In genomic region chr6:252775-253526, GRCh38 we compare ENCODE assay signal across 14 cellular contexts. TPM values are rescaled to one million over a fixed set of nuclear protein-coding genes. Genes with fewer than 3 reads are reported as not detected.
DNase-seq lines count a peak whose midpoint lies in the region; FAIRE-seq and TF ChIP-seq lines count a peak whose summit lies in the region.
"Had no signal": no experiment of that assay in that cellular context is flagged by ENCODE, and none has a peak within 500 bp of the region (broad histone marks: within the 10 kb centered on the region; RNA-seq: fewer than 3 reads in every experiment).

No MANE protein-coding gene starts in this region.

- 64% methylated on average over 8 of the region's 8 CpGs for WGBS in prostate gland

- H3K27me3 Mint-ChIP-seq in CD4-positive, alpha-beta memory T cell, result peaks cover 0 to 3% of the 10 kb centered on the region in 2 donors

- H3K36me3 Mint-ChIP-seq in CD4-positive, alpha-beta memory T cell, result no peaks in the 10 kb centered on the region

- H3K27ac ChIP-seq in CD4-positive, alpha-beta memory T cell (ENCODE audit: low read depth, low read length), result no peak overlapping the region
- H3K27ac ChIP-seq in prostate gland, result no peak overlapping the region
- H3K27ac ChIP-seq: psoas muscle had no signal

- H3K4me1 Mint-ChIP-seq in CD4-positive, alpha-beta memory T cell, result peaks cover 20 to 42% (median 31%) of the 10 kb centered on the region in 4 donors

- DNase-seq in CD4-positive, alpha-beta memory T cell, result no peak
- DNase-seq in H54 (ENCODE audit: insufficient read length, low spot score) (no peak), RPMI8226 (peak; percentile 30), fibroblast of mammary gland (ENCODE audit: low read depth) (peak; percentile 15), foreskin melanocyte (no peak), DMS53 (lab: John Stamatoyannopoulos, UW) (no peak), prostate gland (ENCODE audit: low spot score) (no peak)
- DNase-seq: activated naive CD4-positive, alpha-beta T cell treated with Interleukin-2 at 50 U/mL for 16 hours; Caco-2; NCI-H226; psoas muscle; SIG-M5; stimulated activated CD4-positive, alpha-beta T cell treated with anti-CD3 and anti-CD28 coated beads, Interleukin-4, amount 100 ng/mL, for 24 hours had no signal

- no peak for TF ChIP-seq CTCF in fibroblast of mammary gland (conservative IDR thresholded peaks at IDR 0.05; ENCODE audit: control insufficient read depth, insufficient read depth, low read depth, low read length)
- no peak for TF ChIP-seq CTCF in prostate gland (IDR thresholded peaks at IDR 0.05)

- peaks cover 0 to 3% (median 0%) of the 10 kb centered on the region in 8 donors for H3K9me3 Mint-ChIP-seq in CD4-positive, alpha-beta memory T cell

- H3K27me3 ChIP-seq in CD4-positive, alpha-beta memory T cell (ENCODE audit: insufficient read depth, low read length), result no peaks in the 10 kb centered on the region
- H3K27me3 ChIP-seq in prostate gland (replicated peaks; ENCODE audit: insufficient read depth), result no peaks in the 10 kb centered on the region

- H3K27ac Mint-ChIP-seq in CD4-positive, alpha-beta memory T cell, result peak overlapping the region in 2 of 7 donors; percentile 10 to 23

- FAIRE-seq in H54 (lab: Jason Lieb, UNC), result peak; percentile 61

- TF ChIP-seq POLR2A in H54 (IDR thresholded peaks at IDR 0.05; ENCODE audit: low read depth, low read length), result no peak
- TF ChIP-seq POLR2A in prostate gland (IDR thresholded peaks at IDR 0.05), result no peak

- no peak overlapping the region for H3K4me3 ChIP-seq in CD4-positive, alpha-beta memory T cell (ENCODE audit: low read length in 2 of 2)
- no peak overlapping the region for H3K4me3 ChIP-seq in fibroblast of mammary gland (ENCODE audit: control insufficient read depth, low read depth, low read length)
- H3K4me3 ChIP-seq in prostate gland, result no peak overlapping the region
- H3K4me3 ChIP-seq: HAP-1, psoas muscle had no signal

- intact Hi-C loops in CD4-positive, alpha-beta memory T cell (cut with micrococcal nuclease), result no loop called here
- intact Hi-C loops in prostate gland (cut with DNase I), result no loop called here

- H3K4me3 Mint-ChIP-seq in CD4-positive, alpha-beta memory T cell, result peak overlapping the region in 6 of 8 donors; percentile 18 to 72 (median 59)

- CTCF ChIA-PET in CD4-positive, alpha-beta memory T cell (lab: Charles Lee; ENCODE audit: partially characterized antibody), result no interaction called here

- peaks cover 16% of the 10 kb centered on the region for H3K4me1 ChIP-seq in CD4-positive, alpha-beta memory T cell (ENCODE audit: insufficient read depth, low read length)
- H3K4me1 ChIP-seq in prostate gland (replicated peaks), result no peaks in the 10 kb centered on the region
- H3K4me1 ChIP-seq: Caco-2, HAP-1, psoas muscle had no signal

- no peaks in the 10 kb centered on the region for H3K9me3 ChIP-seq in CD4-positive, alpha-beta memory T cell (ENCODE audit: control insufficient read depth in 1 of 2, low read length in 2 of 2)
- H3K9me3 ChIP-seq in prostate gland, result no peaks in the 10 kb centered on the region
- H3K9me3 ChIP-seq: Caco-2, HAP-1, psoas muscle had no signal

- POLR2A ChIA-PET in CD4-positive, alpha-beta memory T cell (lab: Charles Lee; ENCODE audit: partially characterized antibody), result interaction anchor here (1.2 kb wide), 1 partner anchor 31 kb away, joined by 3 read pairs; no protein-coding TSS in a partner anchor

- H3K36me3 ChIP-seq in CD4-positive, alpha-beta memory T cell (ENCODE audit: insufficient read depth, low read length), result no peaks in the 10 kb centered on the region
- H3K36me3 ChIP-seq in prostate gland, result no peaks in the 10 kb centered on the region
- H3K36me3 ChIP-seq: HAP-1 had no signal

RNA-seq across cellular contexts. Expression of gene DUSP22, which starts 39.3 kb away (rescaled TPM):
- 10 to 100 TPM; 43.4 to 49.4 TPM for total RNA-seq in CD4-positive, alpha-beta memory T cell
- 10 to 100 TPM; 32.8 to 34.4 TPM for polyA plus RNA-seq in CD4-positive, alpha-beta memory T cell
- total RNA-seq in prostate gland, result 10 to 100 TPM; 29.8 to 95.8 TPM

Comparison
In these comparisons a context has a peak if more than half of its experiments do, and no peak if none do; other contexts are left out.
1. DNase-seq: peak in RPMI8226 (single experiment) and fibroblast of mammary gland (single experiment); none in CD4-positive, alpha-beta memory T cell (0 of 5), H54 (single experiment), foreskin melanocyte (single experiment), DMS53 (single experiment) and prostate gland (single experiment).